Comparison of ENCODE assay signal across 28 cellular contexts in the genomic region with DNA sequence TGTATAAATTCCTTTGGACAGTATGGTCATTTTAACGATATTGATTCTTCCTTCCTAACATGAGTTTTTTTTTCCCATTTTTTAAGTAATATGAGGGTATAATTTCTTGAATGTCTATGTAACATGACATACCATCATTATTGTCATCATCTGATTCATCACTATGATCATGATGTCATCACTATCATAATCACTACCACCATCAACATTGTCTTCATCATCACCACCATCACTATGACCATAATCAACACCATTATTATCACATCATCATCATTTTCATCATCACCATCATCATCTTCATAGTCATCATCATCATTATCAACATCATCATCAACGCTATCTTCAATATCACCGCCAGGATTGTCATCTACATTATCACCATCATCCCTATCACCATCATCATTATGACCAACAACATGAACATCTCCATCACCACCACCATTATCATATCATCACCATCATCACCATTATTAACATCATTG.
"Had no signal": no experiment of that assay in that cellular context is flagged by ENCODE, and none has a peak within 500 bp of the region (broad histone marks: within the 10 kb centered on the region; RNA-seq: fewer than 3 reads in every experiment).

No MANE protein-coding gene starts in this region.

- H3K27ac ChIP-seq: stomach, suprapubic skin, testis, thoracic aorta, thyroid gland, tibial artery, tibial nerve, transverse colon, upper lobe of left lung, upper lobe of right lung, uterus, vagina had no signal

- H3K27ac Mint-ChIP-seq: stimulated activated effector memory CD8-positive, alpha-beta T cell treated with anti-CD3 and anti-CD28 coated beads, Interleukin-12 subunit alpha, Interleukin-12 subunit beta, amount 100 ng/mL, for 72 hours; stimulated activated memory B cell treated with anti-CD40 and anti-IgM and Interleukin-4, amounts not matched to agents 10 μg/mL and 1 μg/mL and 100 μg/mL, for 72 hours; stimulated activated naive B cell treated with anti-CD40 and anti-IgM and Interleukin-4, amounts not matched to agents 10 μg/mL and 1 μg/mL and 100 μg/mL, for 72 hours; stimulated activated naive CD8-positive, alpha-beta T cell treated with anti-CD3 and anti-CD28 coated beads, Interleukin-15, amount 100 ng/mL, for 72 hours; stimulated activated naive CD8-positive, alpha-beta T cell treated with anti-CD3 and anti-CD28 coated beads, Interleukin-15, Interleukin-2, amounts not matched to agents 100 ng/mL and 50 ng/mL, for 24 hours had no signal

- FAIRE-seq: urothelium cell line had no signal

- H3K4me1 Mint-ChIP-seq: stimulated activated effector memory CD8-positive, alpha-beta T cell treated with anti-CD3 and anti-CD28 coated beads, Interleukin-12 subunit alpha, Interleukin-12 subunit beta, amount 100 ng/mL, for 72 hours; stimulated activated memory B cell treated with anti-CD40 and anti-IgM and Interleukin-4, amounts not matched to agents 10 μg/mL and 1 μg/mL and 100 μg/mL, for 72 hours; stimulated activated naive B cell treated with anti-CD40 and anti-IgM and Interleukin-4, amounts not matched to agents 10 μg/mL and 1 μg/mL and 100 μg/mL, for 72 hours; stimulated activated naive CD8-positive, alpha-beta T cell treated with anti-CD3 and anti-CD28 coated beads, Interleukin-15, amount 100 ng/mL, for 72 hours had no signal

- H3K36me3 ChIP-seq: stomach, suprapubic skin, thoracic aorta, thyroid gland, tibial artery, tibial nerve, transverse colon, upper lobe of left lung, upper lobe of right lung, uterus, vagina had no signal

- H3K27me3 ChIP-seq: stomach, suprapubic skin, testis, thyroid gland, tibial artery, tibial nerve, transverse colon, upper lobe of left lung, upper lobe of right lung, uterus, vagina had no signal

- DNase-seq: stimulated activated CD4-positive, alpha-beta T cell treated with anti-CD3 and anti-CD28 coated beads, Interleukin-2, amount 100 ng/mL, for 48 hours; stimulated activated CD4-positive, alpha-beta T cell treated with anti-CD3 and anti-CD28 coated beads, Interleukin-4, amount 100 ng/mL, for 1 hour; stimulated activated CD4-positive, alpha-beta T cell treated with anti-CD3 and anti-CD28 coated beads, Interleukin-4, amount 100 ng/mL, for 24 hours; stimulated activated CD4-positive, alpha-beta T cell treated with anti-CD3 and anti-CD28 coated beads, Interleukin-4, amount 100 ng/mL, for 4 hours; stimulated activated CD8-positive, alpha-beta memory T cell treated with anti-CD3 and anti-CD28 coated beads, Interleukin-4, amount 100 ng/mL, for 48 hours; stimulated activated naive B cell treated with anti-CD40 and anti-IgM and Interleukin-4, amounts not matched to agents 10 μg/mL and 1 μg/mL and 100 μg/mL, for 72 hours; stimulated activated naive CD4-positive, alpha-beta T cell; stimulated activated naive CD4-positive, alpha-beta T cell treated with Interleukin-2 at 50 U/mL for 16 hours; stimulated activated naive CD8-positive, alpha-beta T cell treated with anti-CD3 and anti-CD28 coated beads, Interleukin-15, amount 100 ng/mL, for 72 hours; stimulated activated naive CD8-positive, alpha-beta T cell treated with anti-CD3 and anti-CD28 coated beads, Interleukin-15, Interleukin-2, amounts not matched to agents 100 U/mL and 50 U/mL, for 24 hours; stomach; substantia nigra; testis; thyroid gland; tibial artery; transverse colon; trophoblast cell; upper lobe of left lung; upper lobe of right lung; uterus had no signal

- H3K4me3 Mint-ChIP-seq: stimulated activated effector memory CD8-positive, alpha-beta T cell treated with anti-CD3 and anti-CD28 coated beads, Interleukin-12 subunit alpha, Interleukin-12 subunit beta, amount 100 ng/mL, for 72 hours; stimulated activated memory B cell treated with anti-CD40 and anti-IgM and Interleukin-4, amounts not matched to agents 10 μg/mL and 1 μg/mL and 100 μg/mL, for 72 hours; stimulated activated naive B cell treated with anti-CD40 and anti-IgM and Interleukin-4, amounts not matched to agents 10 μg/mL and 1 μg/mL and 100 μg/mL, for 72 hours; stimulated activated naive CD8-positive, alpha-beta T cell treated with anti-CD3 and anti-CD28 coated beads, Interleukin-15, amount 100 ng/mL, for 72 hours; stimulated activated naive CD8-positive, alpha-beta T cell treated with anti-CD3 and anti-CD28 coated beads, Interleukin-15, Interleukin-2, amounts not matched to agents 100 ng/mL and 50 ng/mL, for 24 hours had no signal

- H3K27me3 Mint-ChIP-seq: stimulated activated memory B cell treated with anti-CD40 and anti-IgM and Interleukin-4, amounts not matched to agents 10 μg/mL and 1 μg/mL and 100 μg/mL, for 72 hours; stimulated activated naive B cell treated with anti-CD40 and anti-IgM and Interleukin-4, amounts not matched to agents 10 μg/mL and 1 μg/mL and 100 μg/mL, for 72 hours; stimulated activated naive CD8-positive, alpha-beta T cell treated with anti-CD3 and anti-CD28 coated beads, Interleukin-15, amount 100 ng/mL, for 72 hours; stimulated activated naive CD8-positive, alpha-beta T cell treated with anti-CD3 and anti-CD28 coated beads, Interleukin-15, Interleukin-2, amounts not matched to agents 100 ng/mL and 50 ng/mL, for 24 hours had no signal

- H3K36me3 Mint-ChIP-seq: stimulated activated effector memory CD8-positive, alpha-beta T cell treated with anti-CD3 and anti-CD28 coated beads, Interleukin-12 subunit alpha, Interleukin-12 subunit beta, amount 100 ng/mL, for 72 hours; stimulated activated memory B cell treated with anti-CD40 and anti-IgM and Interleukin-4, amounts not matched to agents 10 μg/mL and 1 μg/mL and 100 μg/mL, for 72 hours; stimulated activated naive B cell treated with anti-CD40 and anti-IgM and Interleukin-4, amounts not matched to agents 10 μg/mL and 1 μg/mL and 100 μg/mL, for 72 hours had no signal

- H3K4me3 ChIP-seq: stomach, suprapubic skin, testis, thoracic aorta, thyroid gland, tibial artery, tibial nerve, transverse colon, upper lobe of left lung, upper lobe of right lung, uterus, vagina had no signal

- ATAC-seq: stimulated activated effector memory CD8-positive, alpha-beta T cell treated with anti-CD3 and anti-CD28 coated beads, Interleukin-12 subunit alpha, Interleukin-12 subunit beta, amount 100 ng/mL, for 72 hours; stimulated activated memory B cell treated with anti-CD40 and anti-IgM and Interleukin-4, amounts not matched to agents 10 μg/mL and 1 μg/mL and 100 μg/mL, for 72 hours; stimulated activated naive B cell treated with anti-CD40 and anti-IgM and Interleukin-4, amounts not matched to agents 10 μg/mL and 1 μg/mL and 100 μg/mL, for 72 hours; stimulated activated naive CD8-positive, alpha-beta T cell treated with anti-CD3 and anti-CD28 coated beads, Interleukin-15, amount 100 ng/mL, for 72 hours; stimulated activated naive CD8-positive, alpha-beta T cell treated with anti-CD3 and anti-CD28 coated beads, Interleukin-15, Interleukin-2, amounts not matched to agents 100 U/mL and 50 U/mL, for 24 hours; upper lobe of right lung had no signal

- H3K4me1 ChIP-seq: stomach, suprapubic skin, testis, thyroid gland, tibial artery, tibial nerve, transverse colon, upper lobe of left lung, upper lobe of right lung, uterus, vagina had no signal

- H3K9me3 ChIP-seq: stomach, suprapubic skin, testis, thoracic aorta, thyroid gland, tibial artery, tibial nerve, transverse colon, upper lobe of left lung, upper lobe of right lung, uterus, vagina had no signal
